ENCODE assay signal across 20 cellular contexts in the genomic region with DNA sequence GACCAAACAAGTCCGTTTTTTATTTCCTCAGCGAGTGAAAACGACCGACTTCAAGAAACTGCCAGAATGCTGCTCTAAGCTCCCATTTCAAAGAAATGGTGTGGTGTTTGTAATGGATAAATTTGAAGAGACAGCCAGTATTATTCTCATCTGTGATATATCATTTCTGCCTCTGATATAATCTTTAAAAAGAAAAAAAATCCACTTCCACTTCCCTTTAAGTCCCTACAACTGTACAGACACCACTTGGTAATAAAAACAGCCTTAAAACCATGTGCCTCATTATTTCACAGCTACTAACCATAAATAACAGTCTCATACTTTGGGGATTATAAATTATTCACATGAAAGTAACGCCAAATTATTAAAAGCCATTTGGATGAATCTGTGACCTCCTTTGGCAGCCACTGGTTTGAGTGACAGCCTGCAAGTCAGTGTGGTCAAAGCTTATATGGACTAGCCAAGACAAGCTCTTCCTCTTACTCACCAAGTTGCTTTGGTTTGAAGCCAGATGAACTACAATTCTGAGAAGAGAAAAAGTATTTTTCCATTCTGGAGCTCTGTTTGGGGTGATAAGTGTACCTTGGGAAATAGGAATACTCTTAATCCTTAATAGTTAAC.
A peak's percentile ranks its signal among the peaks of the same experiment; 100 is the strongest.
DNase-seq lines count a peak whose midpoint lies in the region; ATAC-seq and TF ChIP-seq lines count a peak whose summit lies in the region.
"Had no signal": no experiment of that assay in that cellular context is flagged by ENCODE, and none has a peak within 500 bp of the region (broad histone marks: within the 10 kb centered on the region; RNA-seq: fewer than 3 reads in every experiment).

No MANE protein-coding gene starts in this region.

- H3K9me3 ChIP-seq in psoas muscle = no peaks in the 10 kb centered on the region
- H3K9me3 ChIP-seq: BLaER1 treated with 17β-estradiol and CSF1 and Interleukin-3, amounts not matched to agents 10 nM and 100 nM; left ventricle myocardium inferior; right atrium auricular region; uterus had no signal

- no peaks in the 10 kb centered on the region for H3K36me3 ChIP-seq in psoas muscle (ENCODE audit: insufficient read depth in 1 of 2, low read depth in 1 of 2)
- H3K36me3 ChIP-seq: BLaER1 treated with 17β-estradiol and CSF1 and Interleukin-3, amounts not matched to agents 10 nM and 100 nM; left ventricle myocardium inferior; right atrium auricular region; uterus had no signal

- H3K4me3 ChIP-seq in NB4 (ENCODE audit: low read depth, low read length) = no peak overlapping the region
- no peak overlapping the region for H3K4me3 ChIP-seq in psoas muscle
- H3K4me3 ChIP-seq: BLaER1 treated with 17β-estradiol and CSF1 and Interleukin-3, amounts not matched to agents 10 nM and 100 nM; left ventricle myocardium inferior; right atrium auricular region; uterus had no signal

- ATAC-seq in foreskin keratinocyte (no peak), HG02571 (IDR thresholded peaks at IDR 0.05; ENCODE audit: unreplicated experiment) (no peak), psoas muscle (no peak)
- ATAC-seq: activated CD8-positive, alpha-beta T cell treated with anti-CD3 and anti-CD28 coated beads for 36 hours; natural killer cell treated with Interleukin-12 subunit alpha and Interleukin-12 subunit beta and Interleukin-15 and Interleukin-18, amount 100 ng/mL, for 72 hours; stimulated activated naive B cell treated with anti-CD40 and anti-IgM and Interleukin-4, amounts not matched to agents 10 μg/mL and 1 μg/mL and 100 μg/mL, for 72 hours had no signal

- TF ChIP-seq CTCF in NB4 (IDR thresholded peaks at IDR 0.05; ENCODE audit: low read depth, low read length) = no peak
- TF ChIP-seq CTCF in foreskin keratinocyte (conservative IDR thresholded peaks at IDR 0.05) = no peak
- no peak for TF ChIP-seq CTCF in psoas muscle (IDR thresholded peaks at IDR 0.05)

- H3K4me1 ChIP-seq in foreskin keratinocyte (no peaks in the 10 kb centered on the region), psoas muscle (no peaks in the 10 kb centered on the region)
- H3K4me1 ChIP-seq: BLaER1 treated with 17β-estradiol and CSF1 and Interleukin-3, amounts not matched to agents 10 nM and 100 nM; left ventricle myocardium inferior; right atrium auricular region; uterus had no signal

- H3K27ac ChIP-seq in foreskin keratinocyte = no peak overlapping the region
- H3K27ac ChIP-seq in psoas muscle = no peak overlapping the region
- H3K27ac ChIP-seq: BLaER1 treated with 17β-estradiol and CSF1 and Interleukin-3, amounts not matched to agents 10 nM and 100 nM; left ventricle myocardium inferior; right atrium auricular region; uterus had no signal

- 39 to 60% (median 55%) methylated on average over 5 of the region's 5 CpGs for WGBS in psoas muscle, 3 donors

- no peaks in the 10 kb centered on the region for H3K27me3 ChIP-seq in foreskin keratinocyte
- peaks cover 0 to 2% (median 0%) of the 10 kb centered on the region in 3 donors for H3K27me3 ChIP-seq in psoas muscle (ENCODE audit: insufficient read depth in 3 of 3, low read length in 2 of 3)
- H3K27me3 ChIP-seq: BLaER1 treated with 17β-estradiol and CSF1 and Interleukin-3, amounts not matched to agents 10 nM and 100 nM; right atrium auricular region; uterus had no signal

- DNase-seq in ELR (ENCODE audit: low read depth) (peak; percentile 21), NB4 (ENCODE audit: low read depth) (peak; percentile 2), amniotic stem cell (lab: John Stamatoyannopoulos, UW) (peak; percentile 35), foreskin keratinocyte (peak; percentile 26 to 59), HT-29 (ENCODE audit: low spot score) (no peak), psoas muscle (no peak)
- no peak for DNase-seq in stimulated activated CD4-positive, alpha-beta T cell treated with anti-CD3 and anti-CD28 coated beads, Interleukin-4, amount 100 ng/mL, for 24 hours
- DNase-seq: activated CD8-positive, alpha-beta T cell treated with anti-CD3 and anti-CD28 coated beads for 36 hours; caudate nucleus; H9; left ventricle myocardium inferior; NCI-H1436; NCI-H510A treated with DMSO at 0.1 percent for 48 hours; stimulated activated naive B cell treated with anti-CD40 and anti-IgM and Interleukin-4, amounts not matched to agents 10 μg/mL and 1 μg/mL and 100 μg/mL, for 72 hours; T-helper 9 cell; uterus had no signal

- no peak for TF ChIP-seq POLR2A in NB4 (IDR thresholded peaks at IDR 0.05; ENCODE audit: extremely low read depth, insufficient read length)

- intact Hi-C loops in psoas muscle (cut with DNase I) = no loop called here

Comparison
In these comparisons a context has a peak if more than half of its experiments do, and no peak if none do; other contexts are left out.
1. DNase-seq: peak in ELR (single experiment), NB4 (single experiment), amniotic stem cell (single experiment) and foreskin keratinocyte (2 of 2); none in HT-29 (single experiment), stimulated activated CD4-positive, alpha-beta T cell treated with anti-CD3 and anti-CD28 coated beads, Interleukin-4, amount 100 ng/mL, for 24 hours (single experiment) and psoas muscle (0 of 2).